1 cellular context compared by ENCODE assay signal in the genomic region with DNA sequence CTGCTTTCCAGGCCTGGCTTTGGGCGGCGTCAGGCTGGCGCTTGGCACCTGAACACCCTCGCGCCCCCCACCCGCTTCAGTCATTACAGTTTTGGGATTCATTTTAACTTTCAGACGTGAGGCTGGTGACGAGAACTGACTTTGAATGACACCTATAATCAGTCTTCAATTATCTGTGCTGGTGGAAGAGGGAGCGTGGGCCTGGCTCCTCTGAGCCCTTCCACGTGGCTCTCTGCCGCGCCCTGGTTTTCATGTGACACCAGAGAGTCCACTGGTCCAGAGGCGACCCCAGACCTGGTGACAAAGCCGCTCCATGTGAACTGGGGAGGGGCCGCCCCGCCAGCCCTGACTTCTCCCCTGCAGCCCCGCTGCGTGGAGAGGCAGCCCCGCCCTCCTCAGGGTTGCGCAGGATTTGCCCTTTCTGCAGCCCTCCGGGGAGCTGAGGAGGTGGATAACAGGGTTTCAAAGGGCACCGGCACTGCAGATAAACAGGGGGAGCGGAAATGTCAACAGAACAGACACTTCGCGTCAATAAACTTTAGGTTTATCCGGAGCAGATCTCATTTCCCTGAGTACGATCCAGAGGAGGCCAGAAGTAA.
A peak's percentile ranks its signal among the peaks of the same experiment; 100 is the strongest.
TF ChIP-seq lines count a peak whose summit lies in the region.

No MANE protein-coding gene starts in this region.

TF ChIP-seq in HepG2, 621 proteins besides CTCF, POLR2A, EP300 and RAD21 (continued from another document and continues in another):
- TF ChIP-seq NR2C2 (CRISPR knock-in tag; IDR thresholded peaks at IDR 0.05; ENCODE audit: borderline replicate concordance) (no peak), CC2D1A (CRISPR knock-in tag; IDR thresholded peaks at IDR 0.05) (no peak), NCOA1 (CRISPR knock-in tag; IDR thresholded peaks at IDR 0.05) (no peak), SMAD1 (CRISPR knock-in tag; IDR thresholded peaks at IDR 0.05; ENCODE audit: borderline replicate concordance, low read depth) (no peak), ZNF784 (CRISPR knock-in tag; IDR thresholded peaks at IDR 0.05; ENCODE audit: borderline replicate concordance) (no peak), ZNF710 (CRISPR knock-in tag; IDR thresholded peaks at IDR 0.05; ENCODE audit: borderline replicate concordance) (0 out of 2 replicates have a peak, but pooled peaks have one; percentile 22), TEAD2 (CRISPR knock-in tag; IDR thresholded peaks at IDR 0.05) (no peak), ZNF256 (CRISPR knock-in tag; conservative IDR thresholded peaks at IDR 0.05) (no peak), CCDC6 (CRISPR knock-in tag; IDR thresholded peaks at IDR 0.05) (no peak), HNRNPK (IDR thresholded peaks at IDR 0.05; ENCODE audit: low read depth, low read length, poor library complexity, severe bottlenecking) (no peak), HNF1A (IDR thresholded peaks at IDR 0.05; ENCODE audit: low read depth) (no peak), HNF1A (CRISPR knock-in tag; IDR thresholded peaks at IDR 0.05; ENCODE audit: borderline replicate concordance) (no peak), ZNF34 (CRISPR knock-in tag; IDR thresholded peaks at IDR 0.05; ENCODE audit: borderline replicate concordance) (no peak), ZNF589 (CRISPR knock-in tag; conservative IDR thresholded peaks at IDR 0.05) (no peak), REXO4 (CRISPR knock-in tag; IDR thresholded peaks at IDR 0.05; ENCODE audit: borderline replicate concordance) (no peak), ZBTB40 (IDR thresholded peaks at IDR 0.05) (no peak), ZBTB40 (CRISPR knock-in tag; IDR thresholded peaks at IDR 0.05) (no peak), ZNF7 (CRISPR knock-in tag; IDR thresholded peaks at IDR 0.05) (no peak), SMARCC2 (IDR thresholded peaks at IDR 0.05) (no peak), ELF1 (CRISPR knock-in tag; IDR thresholded peaks at IDR 0.05) (no peak), ZFP37 (CRISPR knock-in tag; IDR thresholded peaks at IDR 0.05; ENCODE audit: borderline replicate concordance) (no peak), ZBTB2 (CRISPR knock-in tag; IDR thresholded peaks at IDR 0.05; ENCODE audit: low read depth) (no peak), HBP1 (CRISPR knock-in tag; IDR thresholded peaks at IDR 0.05; ENCODE audit: low read depth) (no peak)
- TF ChIP-seq, protein P1, sequence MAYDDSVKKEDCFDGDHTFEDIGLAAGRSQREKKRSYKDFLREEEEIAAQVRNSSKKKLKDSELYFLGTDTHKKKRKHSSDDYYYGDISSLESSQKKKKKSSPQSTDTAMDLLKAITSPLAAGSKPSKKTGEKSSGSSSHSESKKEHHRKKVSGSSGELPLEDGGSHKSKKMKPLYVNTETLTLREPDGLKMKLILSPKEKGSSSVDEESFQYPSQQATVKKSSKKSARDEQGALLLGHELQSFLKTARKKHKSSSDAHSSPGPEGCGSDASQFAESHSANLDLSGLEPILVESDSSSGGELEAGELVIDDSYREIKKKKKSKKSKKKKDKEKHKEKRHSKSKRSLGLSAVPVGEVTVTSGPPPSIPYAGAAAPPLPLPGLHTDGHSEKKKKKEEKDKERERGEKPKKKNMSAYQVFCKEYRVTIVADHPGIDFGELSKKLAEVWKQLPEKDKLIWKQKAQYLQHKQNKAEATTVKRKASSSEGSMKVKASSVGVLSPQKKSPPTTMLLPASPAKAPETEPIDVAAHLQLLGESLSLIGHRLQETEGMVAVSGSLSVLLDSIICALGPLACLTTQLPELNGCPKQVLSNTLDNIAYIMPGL (CRISPR knock-in tag; IDR thresholded peaks at IDR 0.05; ENCODE audit: borderline replicate concordance in 1 of 2, low read depth in 1 of 2), result no peak
- TF ChIP-seq, protein P2, sequence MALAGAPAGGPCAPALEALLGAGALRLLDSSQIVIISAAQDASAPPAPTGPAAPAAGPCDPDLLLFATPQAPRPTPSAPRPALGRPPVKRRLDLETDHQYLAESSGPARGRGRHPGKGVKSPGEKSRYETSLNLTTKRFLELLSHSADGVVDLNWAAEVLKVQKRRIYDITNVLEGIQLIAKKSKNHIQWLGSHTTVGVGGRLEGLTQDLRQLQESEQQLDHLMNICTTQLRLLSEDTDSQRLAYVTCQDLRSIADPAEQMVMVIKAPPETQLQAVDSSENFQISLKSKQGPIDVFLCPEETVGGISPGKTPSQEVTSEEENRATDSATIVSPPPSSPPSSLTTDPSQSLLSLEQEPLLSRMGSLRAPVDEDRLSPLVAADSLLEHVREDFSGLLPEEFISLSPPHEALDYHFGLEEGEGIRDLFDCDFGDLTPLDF (CRISPR knock-in tag; IDR thresholded peaks at IDR 0.05), result no peak
- TF ChIP-seq, protein P3, sequence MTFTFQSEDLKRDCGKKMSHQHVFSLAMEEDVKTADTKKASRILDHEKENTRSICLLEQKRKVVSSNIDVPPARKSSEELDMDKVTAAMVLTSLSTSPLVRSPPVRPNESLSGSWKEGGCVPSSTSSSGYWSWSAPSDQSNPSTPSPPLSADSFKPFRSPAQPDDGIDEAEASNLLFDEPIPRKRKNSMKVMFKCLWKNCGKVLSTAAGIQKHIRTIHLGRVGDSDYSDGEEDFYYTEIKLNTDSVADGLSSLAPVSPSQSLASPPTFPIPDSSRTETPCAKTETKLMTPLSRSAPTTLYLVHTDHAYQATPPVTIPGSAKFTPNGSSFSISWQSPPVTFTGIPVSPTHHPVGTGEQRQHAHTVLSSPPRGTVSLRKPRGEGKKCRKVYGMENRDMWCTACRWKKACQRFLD (CRISPR knock-in tag; IDR thresholded peaks at IDR 0.05; ENCODE audit: borderline replicate concordance), result no peak
